ENCODE assay signal across 20 cellular contexts in the genomic region with DNA sequence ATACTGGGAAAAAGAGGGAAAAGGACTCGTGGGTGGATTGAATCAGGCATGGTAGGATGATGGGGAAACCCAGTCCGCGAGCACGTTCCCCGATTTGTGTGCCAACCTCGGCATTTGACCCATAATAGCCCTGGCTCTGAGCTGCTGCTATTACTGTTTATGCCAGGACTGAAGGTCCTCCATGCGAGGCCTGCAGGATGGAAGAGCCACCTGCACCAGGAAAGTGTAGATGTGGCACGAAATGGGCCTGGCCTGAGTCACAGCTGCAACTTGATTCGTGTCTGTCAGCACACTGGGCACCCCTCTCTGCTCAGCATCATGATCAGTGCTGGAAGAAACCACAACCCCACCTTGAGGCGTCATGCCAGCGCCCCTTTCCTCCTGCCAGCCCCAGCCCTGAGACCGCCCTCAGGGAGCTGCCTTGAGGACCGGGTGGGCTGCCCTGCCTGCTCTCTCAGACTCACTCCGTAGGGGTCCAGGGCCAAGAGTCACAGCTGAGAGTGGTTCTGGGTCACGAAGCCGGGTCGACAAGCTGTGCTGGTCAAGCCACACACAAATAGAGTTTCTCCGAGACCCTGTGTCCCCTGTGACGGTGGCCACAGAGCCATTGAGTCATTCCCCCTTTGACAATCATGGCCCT.
"Had no signal": no experiment of that assay in that cellular context is flagged by ENCODE, and none has a peak within 500 bp of the region (broad histone marks: within the 10 kb centered on the region; RNA-seq: fewer than 3 reads in every experiment).

No MANE protein-coding gene starts in this region.

- H3K4me1 Mint-ChIP-seq: naive thymus-derived CD8-positive, alpha-beta T cell; stimulated activated effector memory CD8-positive, alpha-beta T cell treated with anti-CD3 and anti-CD28 coated beads, Interleukin-12 subunit alpha, Interleukin-12 subunit beta, amount 100 ng/mL, for 72 hours had no signal

- H3K4me2 ChIP-seq: smooth muscle cell had no signal

- H3K4me1 ChIP-seq: lower lobe of right lung, pancreas, thyroid gland had no signal

- H3K4me3 Mint-ChIP-seq: naive thymus-derived CD8-positive, alpha-beta T cell; nephron progenitor cell; stimulated activated effector memory CD8-positive, alpha-beta T cell treated with anti-CD3 and anti-CD28 coated beads, Interleukin-12 subunit alpha, Interleukin-12 subunit beta, amount 100 ng/mL, for 72 hours had no signal

- DNase-seq: dermis blood vessel endothelial cell; effector memory CD4-positive, alpha-beta T cell; erythroblast; head of caudate nucleus; left lung; lower lobe of right lung; naive thymus-derived CD8-positive, alpha-beta T cell; nephron progenitor cell; occipital lobe; stimulated activated CD4-positive, alpha-beta T cell treated with anti-CD3 and anti-CD28 coated beads, Interleukin-2, amount 100 ng/mL, for 24 hours; stimulated activated CD4-positive, alpha-beta T cell treated with anti-CD3 and anti-CD28 coated beads, Interleukin-4, amount 100 ng/mL, for 24 hours; stimulated activated naive CD4-positive, alpha-beta T cell treated with Interleukin-2 at 50 U/mL for 16 hours; stomach; thyroid gland; trophoblast cell had no signal

- ATAC-seq: left lung; lower lobe of right lung; naive thymus-derived CD8-positive, alpha-beta T cell; pancreas; stimulated activated effector memory CD8-positive, alpha-beta T cell treated with anti-CD3 and anti-CD28 coated beads, Interleukin-12 subunit alpha, Interleukin-12 subunit beta, amount 100 ng/mL, for 72 hours had no signal

- H3K27ac Mint-ChIP-seq: naive thymus-derived CD8-positive, alpha-beta T cell; nephron progenitor cell; stimulated activated effector memory CD8-positive, alpha-beta T cell treated with anti-CD3 and anti-CD28 coated beads, Interleukin-12 subunit alpha, Interleukin-12 subunit beta, amount 100 ng/mL, for 72 hours had no signal

- H3K27ac ChIP-seq: coronary artery, left lung, lower lobe of right lung, pancreas, right lobe of liver, stomach, thyroid gland had no signal

- H3K36me3 Mint-ChIP-seq: stimulated activated effector memory CD8-positive, alpha-beta T cell treated with anti-CD3 and anti-CD28 coated beads, Interleukin-12 subunit alpha, Interleukin-12 subunit beta, amount 100 ng/mL, for 72 hours had no signal

- H3K4me3 ChIP-seq: coronary artery, left lung, lower lobe of right lung, pancreas, right lobe of liver, smooth muscle cell, stomach, thyroid gland had no signal

- H3K9me3 ChIP-seq: left lung, lower lobe of right lung, pancreas, right lobe of liver, stomach, thyroid gland had no signal

- H3K27me3 ChIP-seq: left lung, pancreas, right lobe of liver, stomach, thyroid gland had no signal
